26 cellular contexts compared by ENCODE assay signal in genomic region chr15:31528846-31529245, GRCh38.
DNase-seq lines count a peak whose midpoint lies in the region; ATAC-seq and TF ChIP-seq lines count a peak whose summit lies in the region.
"Had no signal": no experiment of that assay in that cellular context is flagged by ENCODE, and none has a peak within 500 bp of the region (broad histone marks: within the 10 kb centered on the region; RNA-seq: fewer than 3 reads in every experiment).

No MANE protein-coding gene starts in this region.

- H3K9me3 Mint-ChIP-seq in WTC11: no peaks in the 10 kb centered on the region
- no peaks in the 10 kb centered on the region for H3K9me3 Mint-ChIP-seq in neural crest cell
- H3K9me3 Mint-ChIP-seq in Calu3 (ENCODE audit: low read depth, unreplicated experiment): no peaks in the 10 kb centered on the region
- H3K9me3 Mint-ChIP-seq: HFFc6 had no signal

- DNase-seq in WTC11 (ENCODE audit: low spot score) (no peak), globus pallidus (ENCODE audit: low spot score) (peak; percentile 73), neural crest cell (ENCODE audit: low read depth, low spot score) (no peak), substantia nigra (lab: John Stamatoyannopoulos, UW) (peak in 26 of 49 donors; percentile 9 to 64 (median 34)), Calu3 (no peak), T-helper 1 cell (no peak)
- no peak for DNase-seq in central memory CD4-positive, alpha-beta T cell
- DNase-seq: Caco-2; CD8-positive, alpha-beta T cell; DMS 273 treated with DMSO at 0.1 percent for 48 hours; DMS79 treated with DMSO at 0.1 percent for 48 hours; GF-D8; GM23248; HFFc6; KBM-7; MV-4-11; NCI-H1105 treated with DMSO at 0.1 percent for 48 hours; NCI-H2029; NCI-H2227 treated with DMSO at 0.1 percent for 48 hours; NCI-H526 treated with DMSO at 0.1 percent for 48 hours; SIG-M5 had no signal

- no peak for ATAC-seq in WTC11
- no peak for ATAC-seq in GM21717 (IDR thresholded peaks at IDR 0.05; ENCODE audit: unreplicated experiment)
- ATAC-seq: A549; CD8-positive, alpha-beta T cell had no signal

- POLR2A ChIA-PET in WTC11 (lab: Charles Lee): no interaction called here

- peaks cover 21% of the 10 kb centered on the region for H3K4me1 Mint-ChIP-seq in WTC11
- H3K4me1 Mint-ChIP-seq in neural crest cell: peaks cover 8% of the 10 kb centered on the region
- no peaks in the 10 kb centered on the region for H3K4me1 Mint-ChIP-seq in Calu3 (ENCODE audit: low read depth, unreplicated experiment)
- H3K4me1 Mint-ChIP-seq: B cell had no signal

- intact Hi-C loops in Calu3 (cut with micrococcal nuclease; ENCODE audit: unreplicated experiment): no loop called here

- H3K36me3 Mint-ChIP-seq in WTC11 (no peaks in the 10 kb centered on the region), neural crest cell (ENCODE audit: low read depth) (peaks cover 3% of the 10 kb centered on the region), Calu3 (ENCODE audit: insufficient read depth, unreplicated experiment) (no peaks in the 10 kb centered on the region)
- H3K36me3 Mint-ChIP-seq: CD8-positive, alpha-beta T cell had no signal

- H3K27ac ChIP-seq in substantia nigra (ENCODE audit: low read depth, low read length, poor library complexity, severe bottlenecking): peak overlapping the region; percentile 78
- H3K27ac ChIP-seq: A549, C4-2B, GM23248, SK-N-MC had no signal

- TF ChIP-seq CTCF in WTC11 (IDR thresholded peaks at IDR 0.05): no peak
- no peak for TF ChIP-seq CTCF in neural crest cell (conservative IDR thresholded peaks at IDR 0.05)
- no peak for TF ChIP-seq CTCF in Calu3 (IDR thresholded peaks at IDR 0.05; ENCODE audit: unreplicated experiment)

- H3K4me3 Mint-ChIP-seq in WTC11: no peak overlapping the region
- H3K4me3 Mint-ChIP-seq in neural crest cell: no peak overlapping the region
- no peak overlapping the region for H3K4me3 Mint-ChIP-seq in Calu3 (ENCODE audit: low read depth, unreplicated experiment)
- H3K4me3 Mint-ChIP-seq: B cell; CD8-positive, alpha-beta T cell; HFFc6 had no signal

- no peaks in the 10 kb centered on the region for H3K27me3 Mint-ChIP-seq in WTC11 (ENCODE audit: low read depth)
- no peaks in the 10 kb centered on the region for H3K27me3 Mint-ChIP-seq in neural crest cell (ENCODE audit: low read depth)
- peaks cover 19% of the 10 kb centered on the region for H3K27me3 Mint-ChIP-seq in Calu3 (ENCODE audit: unreplicated experiment)

- CTCF ChIA-PET in WTC11 (lab: Charles Lee) (no interaction called here), Calu3 (lab: Charles Lee) (no interaction called here)

- H3K27ac Mint-ChIP-seq in WTC11: no peak overlapping the region
- H3K27ac Mint-ChIP-seq in neural crest cell (ENCODE audit: unreplicated experiment): peak overlapping the region; percentile 31
- H3K27ac Mint-ChIP-seq in Calu3 (ENCODE audit: unreplicated experiment): no peak overlapping the region
- H3K27ac Mint-ChIP-seq: B cell; CD8-positive, alpha-beta T cell; HFFc6 had no signal

- no TSS peak for BruUV-seq in Calu3 (replicated peaks; lab: Mats Ljungman, UMichigan)

TF ChIP-seq in WTC11, 78 proteins besides CTCF, POLR2A, EP300 and RAD21:
- TF ChIP-seq ZNF121 (CRISPR knock-in tag; IDR thresholded peaks at IDR 0.05) (0 out of 2 replicates have a peak, but pooled peaks have one; percentile 66), JUN (CRISPR knock-in tag; IDR thresholded peaks at IDR 0.05) (no peak), ZMAT4 (CRISPR knock-in tag; IDR thresholded peaks at IDR 0.05) (no peak), ATF1 (CRISPR knock-in tag; IDR thresholded peaks at IDR 0.05) (no peak), NFE2L1 (CRISPR knock-in tag; IDR thresholded peaks at IDR 0.05) (no peak), USF2 (CRISPR knock-in tag; IDR thresholded peaks at IDR 0.05) (no peak), PRRX2 (CRISPR knock-in tag; IDR thresholded peaks at IDR 0.05) (no peak)

Comparison
In these comparisons a context has a peak if more than half of its experiments do, and no peak if none do; other contexts are left out.
1. DNase-seq: peak in globus pallidus (single experiment) and substantia nigra (26 of 49); none in WTC11 (single experiment), neural crest cell (single experiment), Calu3 (single experiment), central memory CD4-positive, alpha-beta T cell (single experiment) and T-helper 1 cell (0 of 5).